In genomic region chr17:79700574-79700973, GRCh38 we compare ENCODE assay signal across 20 cellular contexts. TPM values are rescaled to one million over a fixed set of nuclear protein-coding genes. Genes with fewer than 3 reads are reported as not detected.
DNase-seq lines count a peak whose midpoint lies in the region; ATAC-seq, FAIRE-seq and TF ChIP-seq lines count a peak whose summit lies in the region.
"Had no signal": no experiment of that assay in that cellular context is flagged by ENCODE, and none has a peak within 500 bp of the region (broad histone marks: within the 10 kb centered on the region; RNA-seq: fewer than 3 reads in every experiment).

No MANE protein-coding gene starts in this region.

- intact Hi-C loops in Panc1 (cut with micrococcal nuclease; ENCODE audit: unreplicated experiment): loop anchor here (10.0 kb wide), 1 partner anchor 86 kb away; the partner anchor contains the start of gene RBFOX3
- intact Hi-C loops in activated CD4-positive, alpha-beta T cell treated with anti-CD3 and anti-CD28 coated beads for 36 hours (cut with DNase I, micrococcal nuclease): no loop called here

- ATAC-seq in Panc1: peak; percentile 50
- no peak for ATAC-seq in activated CD4-positive, alpha-beta T cell treated with anti-CD3 and anti-CD28 coated beads for 36 hours
- ATAC-seq: GM12878, HCT116 had no signal

- no peak overlapping the region for H3K56ac ChIP-seq in H1 (replicated peaks; ENCODE audit: insufficient read length, low read depth, low read length)

- peak overlapping the region; percentile 13 for H3K4ac ChIP-seq in H1 (replicated peaks; ENCODE audit: insufficient read length, low read depth, low read length)

- H3K14ac ChIP-seq in H1 (ENCODE audit: insufficient read length): no peak overlapping the region

- H3K9me3 Mint-ChIP-seq in activated CD4-positive, alpha-beta T cell treated with anti-CD3 and anti-CD28 coated beads, Interleukin-2, amount 10 ng/mL, durations not matched to agents 7 days and 5 days: no peaks in the 10 kb centered on the region
- no peaks in the 10 kb centered on the region for H3K9me3 Mint-ChIP-seq in activated CD4-positive, alpha-beta T cell treated with anti-CD3 and anti-CD28 coated beads for 36 hours (ENCODE audit: low read depth)
- H3K9me3 Mint-ChIP-seq: CD4-positive, CD25-positive, alpha-beta regulatory T cell; CD8-positive, alpha-beta memory T cell had no signal

- no peak overlapping the region for H2BK20ac ChIP-seq in H1 (ENCODE audit: low read length)

- CTCF ChIA-PET in Panc1 (lab: Charles Lee) (interaction anchor here (0.5 kb wide), 1 partner anchor 33 kb away, joined by 3 read pairs; no protein-coding TSS in a partner anchor), H1 (lab: Charles Lee; ENCODE audit: partially characterized antibody) (interaction anchor here (1.1 kb wide), 1 partner anchor 283 kb away, joined by 3 read pairs; no protein-coding TSS in a partner anchor)
- CTCF ChIA-PET in activated CD4-positive, alpha-beta T cell treated with anti-CD3 and anti-CD28 coated beads, Interleukin-2, amount 10 ng/mL, durations not matched to agents 7 days and 5 days (lab: Charles Lee): no interaction called here
- CTCF ChIA-PET in activated CD4-positive, alpha-beta T cell treated with anti-CD3 and anti-CD28 coated beads for 36 hours (lab: Charles Lee): no interaction called here

- peak overlapping the region; percentile 10; the same call in 1 of the 2 replicates for H3K18ac ChIP-seq in H1 (ENCODE audit: extremely low read depth, low read length)

- no peak overlapping the region for H2AFZ ChIP-seq in H1 (ENCODE audit: low read length)
- H2AFZ ChIP-seq: GM23248 had no signal

- peak overlapping the region; percentile 61; the same call in 1 of the 2 replicates for H2BK15ac ChIP-seq in H1 (ENCODE audit: low read length)

- H3K4me3 ChIP-seq in BLaER1 (no peak overlapping the region), Panc1 (ENCODE audit: low read depth in 2 of 2, low read length in 2 of 2) (no peak overlapping the region), H1 (ENCODE audit: extremely low read depth in 1 of 4, insufficient read depth in 2 of 4, low read depth in 3 of 4, low read length in 4 of 4) (no peak overlapping the region)
- H3K4me3 ChIP-seq: GM12878, GM23248 had no signal

- 72% methylated on average over 5 of the region's 5 CpGs; no CpG with 5 or more reads in 1 of the 2 experiments for WGBS in H1 (ENCODE audit: extremely low coverage in 1 of 2, insufficient coverage in 1 of 2, insufficient read length in 1 of 2, insufficient replicate concordance in 2 of 2, low coverage in 1 of 2, low lambda C conversion rate in 2 of 2, missing lambda C conversion rate in 1 of 2), 2 experiments

- H2AK5ac ChIP-seq in H1 (ENCODE audit: low read depth, low read length): no peak overlapping the region

- BruUV-seq in Panc1 (replicated peaks; lab: Mats Ljungman, UMichigan): no TSS peak

- no peak for TF ChIP-seq EP300 in H1 (IDR thresholded peaks at IDR 0.05; ENCODE audit: borderline replicate concordance in 1 of 2, low read depth in 2 of 2, low read length in 2 of 2)

- FAIRE-seq in H1 (lab: Jason Lieb, UNC): no peak
- FAIRE-seq: GM12878, GM19239, H54 had no signal

- no peak overlapping the region for H3K27ac ChIP-seq in BLaER1
- H3K27ac ChIP-seq in Panc1 (ENCODE audit: low read length): no peak overlapping the region
- H3K27ac ChIP-seq in H1 (ENCODE audit: low read depth, low read length): no peak overlapping the region
- H3K27ac ChIP-seq: GM23248 had no signal

- H4K91ac ChIP-seq in H1 (replicated peaks; ENCODE audit: insufficient read length, low read length): peak overlapping the region; percentile 68

- no peaks in the 10 kb centered on the region for H3K79me1 ChIP-seq in H1 (ENCODE audit: low read depth, low read length)

- H2BK5ac ChIP-seq in H1 (ENCODE audit: low read depth, low read length): peak overlapping the region; percentile 4; the same call in 1 of the 2 replicates

- POLR2A ChIA-PET in Panc1 (lab: Charles Lee) (no interaction called here), H1 (lab: Charles Lee; ENCODE audit: partially characterized antibody) (no interaction called here)
- POLR2A ChIA-PET in activated CD4-positive, alpha-beta T cell treated with anti-CD3 and anti-CD28 coated beads, Interleukin-2, amount 10 ng/mL, durations not matched to agents 7 days and 5 days (lab: Charles Lee): no interaction called here
- POLR2A ChIA-PET in activated CD4-positive, alpha-beta T cell treated with anti-CD3 and anti-CD28 coated beads for 36 hours (lab: Charles Lee): no interaction called here

- in situ Hi-C loops in Panc1 (cut with HindIII; ENCODE audit: low pct_unique_long_range_greater_than_20kb, low sequenced_read_pairs): no loop called here

- H3K36me3 Mint-ChIP-seq in activated CD4-positive, alpha-beta T cell treated with anti-CD3 and anti-CD28 coated beads, Interleukin-2, amount 10 ng/mL, durations not matched to agents 7 days and 5 days (ENCODE audit: low read depth): no peaks in the 10 kb centered on the region
- no peaks in the 10 kb centered on the region for H3K36me3 Mint-ChIP-seq in activated CD4-positive, alpha-beta T cell treated with anti-CD3 and anti-CD28 coated beads for 36 hours (ENCODE audit: low read depth)
- H3K36me3 Mint-ChIP-seq: CD4-positive, CD25-positive, alpha-beta regulatory T cell; CD8-positive, alpha-beta memory T cell had no signal

- TF ChIP-seq CTCF in Panc1 (IDR thresholded peaks at IDR 0.05) (no peak), H1 (IDR thresholded peaks at IDR 0.05; ENCODE audit: control extremely low read depth in 1 of 3, insufficient read depth in 1 of 3, low read depth in 1 of 3, low read length in 3 of 3) (no peak)

- no peak overlapping the region for H4K8ac ChIP-seq in H1 (ENCODE audit: extremely low read depth, insufficient read depth, low read length)

- H3K9ac ChIP-seq in BLaER1 (no peak overlapping the region), H1 (replicated peaks in 1 of 4; ENCODE audit: extremely low read depth in 1 of 4, low read depth in 3 of 4, low read length in 3 of 4) (no peak overlapping the region)
- H3K9ac ChIP-seq: GM23248 had no signal

- no peak for TF ChIP-seq RAD21 in H1 (IDR thresholded peaks at IDR 0.05 in 1 of 2, conservative IDR thresholded peaks at IDR 0.05 in 1 of 2; ENCODE audit: low read depth in 2 of 2, low read length in 2 of 2)

- no peak overlapping the region for H3K27ac Mint-ChIP-seq in activated CD4-positive, alpha-beta T cell treated with anti-CD3 and anti-CD28 coated beads, Interleukin-2, amount 10 ng/mL, durations not matched to agents 7 days and 5 days
- H3K27ac Mint-ChIP-seq in activated CD4-positive, alpha-beta T cell treated with anti-CD3 and anti-CD28 coated beads for 36 hours: no peak overlapping the region
- H3K27ac Mint-ChIP-seq: B cell; CD4-positive, CD25-positive, alpha-beta regulatory T cell; CD8-positive, alpha-beta memory T cell had no signal

- H3K4me1 ChIP-seq in BLaER1 (peaks cover 91% of the 10 kb centered on the region), Panc1 (ENCODE audit: control insufficient read depth, insufficient read depth, low read length) (peaks cover 8% of the 10 kb centered on the region; the same call in 1 of the 2 replicates), H1 (replicated peaks in 1 of 4; ENCODE audit: control insufficient read depth in 3 of 4, insufficient read depth in 4 of 4, low read length in 3 of 4) (peaks cover 0 to 30% (median 12%) of the 10 kb centered on the region in 4 experiments; a peak in 6 of 7 replicates)

- H3K27me3 Mint-ChIP-seq in activated CD4-positive, alpha-beta T cell treated with anti-CD3 and anti-CD28 coated beads, Interleukin-2, amount 10 ng/mL, durations not matched to agents 7 days and 5 days: peaks cover 6% of the 10 kb centered on the region
- peaks cover 10% of the 10 kb centered on the region for H3K27me3 Mint-ChIP-seq in activated CD4-positive, alpha-beta T cell treated with anti-CD3 and anti-CD28 coated beads for 36 hours

- H3K4me3 Mint-ChIP-seq in activated CD4-positive, alpha-beta T cell treated with anti-CD3 and anti-CD28 coated beads, Interleukin-2, amount 10 ng/mL, durations not matched to agents 7 days and 5 days: no peak overlapping the region
- H3K4me3 Mint-ChIP-seq in activated CD4-positive, alpha-beta T cell treated with anti-CD3 and anti-CD28 coated beads for 36 hours: no peak overlapping the region
- H3K4me3 Mint-ChIP-seq: B cell; CD4-positive, CD25-positive, alpha-beta regulatory T cell; CD8-positive, alpha-beta memory T cell had no signal

- DNase-seq in NCI-H2171 treated with DMSO at 0.1 percent for 48 hours (lab: John Stamatoyannopoulos, UW) (peak; percentile 39), NCI-H2171 (lab: John Stamatoyannopoulos, UW) (no peak), Panc1 (ENCODE audit: low read depth, low spot score) (no peak), H1 (ENCODE audit: low read depth in 1 of 2, low spot score in 2 of 2) (no peak), islet precursor cell (no peak)
- no peak for DNase-seq in activated CD4-positive, alpha-beta T cell treated with anti-CD3 and anti-CD28 coated beads, Interleukin-2, amount 10 ng/mL, durations not matched to agents 7 days and 5 days
- no peak for DNase-seq in activated CD4-positive, alpha-beta T cell treated with anti-CD3 and anti-CD28 coated beads for 36 hours
- DNase-seq: 8988T; C1 segment of cervical spinal cord; CD4-positive, CD25-positive, alpha-beta regulatory T cell; CD8-positive, alpha-beta memory T cell; COR-L47; DMS79 treated with DMSO at 0.1 percent for 48 hours; GM23248 had no signal

- no peaks in the 10 kb centered on the region; the same call in 1 of the 2 replicates for H3K23me2 ChIP-seq in H1 (ENCODE audit: low read depth, low read length)

- H3K27me3 ChIP-seq in BLaER1 (no peaks in the 10 kb centered on the region), Panc1 (ENCODE audit: control insufficient read depth, insufficient read depth, low read length) (no peaks in the 10 kb centered on the region), H1 (replicated peaks in 1 of 4; ENCODE audit: control insufficient read depth in 3 of 4, extremely low read depth in 1 of 4, insufficient read depth in 3 of 4, low read length in 3 of 4) (no peaks in the 10 kb centered on the region; a peak in 1 of 7 replicates)

- H4K20me1 ChIP-seq in BLaER1 (no peaks in the 10 kb centered on the region), H1 (replicated peaks in 1 of 2; ENCODE audit: control insufficient read depth in 1 of 2, insufficient read depth in 2 of 2, low read length in 2 of 2) (no peaks in the 10 kb centered on the region)

- no peak overlapping the region for H4K5ac ChIP-seq in H1 (ENCODE audit: insufficient read length, low read depth, low read length)

- H3K79me2 ChIP-seq in H1 (ENCODE audit: control insufficient read depth in 1 of 2, insufficient read depth in 2 of 2, low read length in 2 of 2): no peaks in the 10 kb centered on the region

- H3K36me3 ChIP-seq in BLaER1: no peaks in the 10 kb centered on the region
- H3K36me3 ChIP-seq in Panc1 (ENCODE audit: control insufficient read depth, insufficient read depth, low read length): no peaks in the 10 kb centered on the region
- no peaks in the 10 kb centered on the region for H3K36me3 ChIP-seq in H1 (ENCODE audit: control insufficient read depth in 2 of 4, insufficient read depth in 4 of 4, low read length in 3 of 4)

- H2BK120ac ChIP-seq in H1 (replicated peaks; ENCODE audit: low read depth, low read length): no peak overlapping the region

- H3K4me2 ChIP-seq in BLaER1 (peak overlapping the region; percentile 71), H1 (ENCODE audit: insufficient read depth in 1 of 2, low read depth in 2 of 2, low read length in 2 of 2) (no peak overlapping the region)

- H3K23ac ChIP-seq in H1 (ENCODE audit: insufficient read length): no peak overlapping the region

- H3K4me1 Mint-ChIP-seq in activated CD4-positive, alpha-beta T cell treated with anti-CD3 and anti-CD28 coated beads, Interleukin-2, amount 10 ng/mL, durations not matched to agents 7 days and 5 days: no peaks in the 10 kb centered on the region
- H3K4me1 Mint-ChIP-seq in activated CD4-positive, alpha-beta T cell treated with anti-CD3 and anti-CD28 coated beads for 36 hours: no peaks in the 10 kb centered on the region
- H3K4me1 Mint-ChIP-seq: CD8-positive, alpha-beta memory T cell had no signal

- TF ChIP-seq POLR2A in H1 (IDR thresholded peaks at IDR 0.05; ENCODE audit: control extremely low read depth in 1 of 2, low read depth in 2 of 2, low read length in 2 of 2): no peak

- H3K9me3 ChIP-seq in BLaER1: no peaks in the 10 kb centered on the region
- H3K9me3 ChIP-seq in Panc1 (ENCODE audit: control insufficient read depth, insufficient read depth, low read depth, low read length): no peaks in the 10 kb centered on the region
- H3K9me3 ChIP-seq in H1 (ENCODE audit: insufficient read depth in 2 of 2, low read depth in 1 of 2, low read length in 1 of 2): no peaks in the 10 kb centered on the region

- peak overlapping the region; percentile 68; the same call in 1 of the 2 replicates for H2BK12ac ChIP-seq in H1 (ENCODE audit: low read depth, low read length)

RNA-seq across cellular contexts. Expression of gene ENPP7, which starts 30.2 kb away (rescaled TPM):
- total RNA-seq in Panc1 (2021; ENCODE audit: unreplicated experiment): not detected
- polyA plus RNA-seq in Panc1 (2012; ENCODE audit: insufficient read length): not detected
- total RNA-seq in H1 (2021; fragmentation: NEBNext Ultra II Directional; extraction: Animal tissue kit (Norgen Biotek cat#: 25700)): not detected in 2 replicates
- polyA plus RNA-seq in H1 (2011; rRNA removed): not detected in 2 replicates
- not detected for polyA plus RNA-seq in H1 (2011; cell fraction: cytosol; rRNA removed)
- not detected for polyA plus RNA-seq in H1 (2011; cell fraction: nucleus; rRNA removed)
- polyA plus RNA-seq in H1 (2012, experiment 1 of 2): not detected in 4 replicates
- polyA plus RNA-seq in H1 (2012, experiment 2 of 2): not detected
- polyA plus RNA-seq in H1 (2013, experiment 1 of 2): not detected
- polyA plus RNA-seq in H1 (2013, experiment 2 of 2): not detected
- polyA minus RNA-seq in H1 (2011; rRNA and poly(A)+ RNA removed): not detected in 2 replicates
- not detected for polyA minus RNA-seq in H1 (2011; cell fraction: cytosol; rRNA and poly(A)+ RNA removed)
- polyA minus RNA-seq in H1 (2011; cell fraction: nucleus; rRNA and poly(A)+ RNA removed): not detected
- not detected for total RNA-seq in activated CD4-positive, alpha-beta T cell treated with anti-CD3 and anti-CD28 coated beads, Interleukin-2, amount 10 ng/mL, durations not matched to agents 7 days and 5 days
- not detected for total RNA-seq in activated CD4-positive, alpha-beta T cell treated with anti-CD3 and anti-CD28 coated beads for 36 hours
- total RNA-seq: CD4-positive, CD25-positive, alpha-beta regulatory T cell; GM23248 had no signal
- polyA plus RNA-seq: GM23248 had no signal

Comparison
In these comparisons a context has a peak if more than half of its experiments do, and no peak if none do; other contexts are left out.
1. CTCF ChIA-PET loops: an anchor here in Panc1 (0.5 kb wide) and H1 (1.1 kb wide); none called in activated CD4-positive, alpha-beta T cell treated with anti-CD3 and anti-CD28 coated beads, Interleukin-2, amount 10 ng/mL, durations not matched to agents 7 days and 5 days and activated CD4-positive, alpha-beta T cell treated with anti-CD3 and anti-CD28 coated beads for 36 hours.